Comparison of ENCODE assay signal across 1 cellular context in the genomic region with DNA sequence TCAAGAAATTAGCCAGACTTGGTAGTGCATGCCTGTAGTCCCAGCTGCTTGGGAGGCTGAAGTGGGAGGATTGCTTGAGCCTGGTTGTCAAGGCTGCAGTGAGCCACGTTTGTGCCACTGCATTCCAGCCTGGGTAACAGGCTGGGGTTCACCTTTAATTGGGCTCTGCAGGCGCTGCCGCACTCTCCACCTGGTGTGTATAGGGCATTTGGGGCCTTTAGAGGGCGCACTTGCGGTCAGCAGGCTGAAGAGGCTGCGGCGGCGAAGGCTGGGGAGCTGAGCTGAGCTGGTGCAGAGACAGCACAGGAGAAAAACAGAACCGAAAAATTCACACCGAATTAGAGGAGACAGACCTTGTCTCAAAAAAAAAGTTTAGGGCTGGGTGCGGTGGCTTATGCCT.
TF ChIP-seq lines count a peak whose summit lies in the region.

No MANE protein-coding gene starts in this region.

TF ChIP-seq in HepG2, 621 proteins besides CTCF, POLR2A, EP300 and RAD21 (continued from another document):
- TF ChIP-seq, protein P1, sequence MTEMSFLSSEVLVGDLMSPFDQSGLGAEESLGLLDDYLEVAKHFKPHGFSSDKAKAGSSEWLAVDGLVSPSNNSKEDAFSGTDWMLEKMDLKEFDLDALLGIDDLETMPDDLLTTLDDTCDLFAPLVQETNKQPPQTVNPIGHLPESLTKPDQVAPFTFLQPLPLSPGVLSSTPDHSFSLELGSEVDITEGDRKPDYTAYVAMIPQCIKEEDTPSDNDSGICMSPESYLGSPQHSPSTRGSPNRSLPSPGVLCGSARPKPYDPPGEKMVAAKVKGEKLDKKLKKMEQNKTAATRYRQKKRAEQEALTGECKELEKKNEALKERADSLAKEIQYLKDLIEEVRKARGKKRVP (CRISPR knock-in tag; IDR thresholded peaks at IDR 0.05), result no peak
- TF ChIP-seq ZNF331 (CRISPR knock-in tag; IDR thresholded peaks at IDR 0.05) (peak; percentile 33; the same call in 1 of the 2 replicates), SRSF9 (IDR thresholded peaks at IDR 0.05; ENCODE audit: borderline replicate concordance, insufficient read depth, low read depth, low read length, poor library complexity, severe bottlenecking) (no peak), ZBTB38 (CRISPR knock-in tag; IDR thresholded peaks at IDR 0.05) (peak; percentile 78), STAG1 (CRISPR knock-in tag; IDR thresholded peaks at IDR 0.05) (peak; percentile 65), MAFG (CRISPR knock-in tag; IDR thresholded peaks at IDR 0.05) (no peak), SMYD3 (CRISPR knock-in tag; IDR thresholded peaks at IDR 0.05) (no peak), ONECUT2 (CRISPR knock-in tag; IDR thresholded peaks at IDR 0.05) (no peak), SALL1 (CRISPR knock-in tag; IDR thresholded peaks at IDR 0.05) (peak; percentile 42; the same call in 1 of the 2 replicates), TCF7 (IDR thresholded peaks at IDR 0.05; ENCODE audit: low read depth) (no peak)
- TF ChIP-seq, protein P2, sequence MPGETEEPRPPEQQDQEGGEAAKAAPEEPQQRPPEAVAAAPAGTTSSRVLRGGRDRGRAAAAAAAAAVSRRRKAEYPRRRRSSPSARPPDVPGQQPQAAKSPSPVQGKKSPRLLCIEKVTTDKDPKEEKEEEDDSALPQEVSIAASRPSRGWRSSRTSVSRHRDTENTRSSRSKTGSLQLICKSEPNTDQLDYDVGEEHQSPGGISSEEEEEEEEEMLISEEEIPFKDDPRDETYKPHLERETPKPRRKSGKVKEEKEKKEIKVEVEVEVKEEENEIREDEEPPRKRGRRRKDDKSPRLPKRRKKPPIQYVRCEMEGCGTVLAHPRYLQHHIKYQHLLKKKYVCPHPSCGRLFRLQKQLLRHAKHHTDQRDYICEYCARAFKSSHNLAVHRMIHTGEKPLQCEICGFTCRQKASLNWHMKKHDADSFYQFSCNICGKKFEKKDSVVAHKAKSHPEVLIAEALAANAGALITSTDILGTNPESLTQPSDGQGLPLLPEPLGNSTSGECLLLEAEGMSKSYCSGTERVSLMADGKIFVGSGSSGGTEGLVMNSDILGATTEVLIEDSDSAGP (CRISPR knock-in tag; IDR thresholded peaks at IDR 0.05; ENCODE audit: borderline replicate concordance), result peak; percentile 18; the same call in 1 of the 2 replicates
- TF ChIP-seq, protein P3, sequence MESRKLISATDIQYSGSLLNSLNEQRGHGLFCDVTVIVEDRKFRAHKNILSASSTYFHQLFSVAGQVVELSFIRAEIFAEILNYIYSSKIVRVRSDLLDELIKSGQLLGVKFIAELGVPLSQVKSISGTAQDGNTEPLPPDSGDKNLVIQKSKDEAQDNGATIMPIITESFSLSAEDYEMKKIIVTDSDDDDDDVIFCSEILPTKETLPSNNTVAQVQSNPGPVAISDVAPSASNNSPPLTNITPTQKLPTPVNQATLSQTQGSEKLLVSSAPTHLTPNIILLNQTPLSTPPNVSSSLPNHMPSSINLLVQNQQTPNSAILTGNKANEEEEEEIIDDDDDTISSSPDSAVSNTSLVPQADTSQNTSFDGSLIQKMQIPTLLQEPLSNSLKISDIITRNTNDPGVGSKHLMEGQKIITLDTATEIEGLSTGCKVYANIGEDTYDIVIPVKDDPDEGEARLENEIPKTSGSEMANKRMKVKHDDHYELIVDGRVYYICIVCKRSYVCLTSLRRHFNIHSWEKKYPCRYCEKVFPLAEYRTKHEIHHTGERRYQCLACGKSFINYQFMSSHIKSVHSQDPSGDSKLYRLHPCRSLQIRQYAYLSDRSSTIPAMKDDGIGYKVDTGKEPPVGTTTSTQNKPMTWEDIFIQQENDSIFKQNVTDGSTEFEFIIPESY (CRISPR knock-in tag; IDR thresholded peaks at IDR 0.05), result peak; percentile 90
- TF ChIP-seq, protein P4, sequence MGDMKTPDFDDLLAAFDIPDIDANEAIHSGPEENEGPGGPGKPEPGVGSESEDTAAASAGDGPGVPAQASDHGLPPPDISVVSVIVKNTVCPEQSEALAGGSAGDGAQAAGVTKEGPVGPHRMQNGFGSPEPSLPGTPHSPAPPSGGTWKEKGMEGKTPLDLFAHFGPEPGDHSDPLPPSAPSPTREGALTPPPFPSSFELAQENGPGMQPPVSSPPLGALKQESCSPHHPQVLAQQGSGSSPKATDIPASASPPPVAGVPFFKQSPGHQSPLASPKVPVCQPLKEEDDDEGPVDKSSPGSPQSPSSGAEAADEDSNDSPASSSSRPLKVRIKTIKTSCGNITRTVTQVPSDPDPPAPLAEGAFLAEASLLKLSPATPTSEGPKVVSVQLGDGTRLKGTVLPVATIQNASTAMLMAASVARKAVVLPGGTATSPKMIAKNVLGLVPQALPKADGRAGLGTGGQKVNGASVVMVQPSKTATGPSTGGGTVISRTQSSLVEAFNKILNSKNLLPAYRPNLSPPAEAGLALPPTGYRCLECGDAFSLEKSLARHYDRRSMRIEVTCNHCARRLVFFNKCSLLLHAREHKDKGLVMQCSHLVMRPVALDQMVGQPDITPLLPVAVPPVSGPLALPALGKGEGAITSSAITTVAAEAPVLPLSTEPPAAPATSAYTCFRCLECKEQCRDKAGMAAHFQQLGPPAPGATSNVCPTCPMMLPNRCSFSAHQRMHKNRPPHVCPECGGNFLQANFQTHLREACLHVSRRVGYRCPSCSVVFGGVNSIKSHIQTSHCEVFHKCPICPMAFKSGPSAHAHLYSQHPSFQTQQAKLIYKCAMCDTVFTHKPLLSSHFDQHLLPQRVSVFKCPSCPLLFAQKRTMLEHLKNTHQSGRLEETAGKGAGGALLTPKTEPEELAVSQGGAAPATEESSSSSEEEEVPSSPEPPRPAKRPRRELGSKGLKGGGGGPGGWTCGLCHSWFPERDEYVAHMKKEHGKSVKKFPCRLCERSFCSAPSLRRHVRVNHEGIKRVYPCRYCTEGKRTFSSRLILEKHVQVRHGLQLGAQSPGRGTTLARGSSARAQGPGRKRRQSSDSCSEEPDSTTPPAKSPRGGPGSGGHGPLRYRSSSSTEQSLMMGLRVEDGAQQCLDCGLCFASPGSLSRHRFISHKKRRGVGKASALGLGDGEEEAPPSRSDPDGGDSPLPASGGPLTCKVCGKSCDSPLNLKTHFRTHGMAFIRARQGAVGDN (CRISPR knock-in tag; IDR thresholded peaks at IDR 0.05), result peak; percentile 29
